ENCODE assay signal across 2 cellular contexts in the genomic region with DNA sequence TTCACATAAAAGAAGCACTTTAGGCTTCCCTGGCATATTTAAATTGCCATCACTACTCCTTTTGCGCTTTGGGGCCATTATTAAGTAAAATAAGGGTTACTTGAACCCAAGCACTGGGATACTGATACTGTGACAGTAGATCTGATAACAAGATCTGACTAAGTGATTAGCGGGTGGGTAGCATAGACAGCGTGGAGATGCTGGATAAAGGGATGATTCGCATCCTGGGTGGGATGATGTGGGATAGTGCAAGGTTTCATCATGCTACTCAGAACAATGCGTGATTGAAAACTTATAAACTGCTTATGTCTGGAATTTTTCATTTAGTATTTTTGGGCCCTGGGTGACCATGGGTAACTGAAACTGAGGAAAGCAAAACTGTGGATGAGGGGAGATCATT.
TF ChIP-seq lines count a peak whose summit lies in the region.

No MANE protein-coding gene starts in this region.

TF ChIP-seq in GM23338, 12 proteins besides CTCF, POLR2A, EP300 and RAD21:
- TF ChIP-seq, protein P1, sequence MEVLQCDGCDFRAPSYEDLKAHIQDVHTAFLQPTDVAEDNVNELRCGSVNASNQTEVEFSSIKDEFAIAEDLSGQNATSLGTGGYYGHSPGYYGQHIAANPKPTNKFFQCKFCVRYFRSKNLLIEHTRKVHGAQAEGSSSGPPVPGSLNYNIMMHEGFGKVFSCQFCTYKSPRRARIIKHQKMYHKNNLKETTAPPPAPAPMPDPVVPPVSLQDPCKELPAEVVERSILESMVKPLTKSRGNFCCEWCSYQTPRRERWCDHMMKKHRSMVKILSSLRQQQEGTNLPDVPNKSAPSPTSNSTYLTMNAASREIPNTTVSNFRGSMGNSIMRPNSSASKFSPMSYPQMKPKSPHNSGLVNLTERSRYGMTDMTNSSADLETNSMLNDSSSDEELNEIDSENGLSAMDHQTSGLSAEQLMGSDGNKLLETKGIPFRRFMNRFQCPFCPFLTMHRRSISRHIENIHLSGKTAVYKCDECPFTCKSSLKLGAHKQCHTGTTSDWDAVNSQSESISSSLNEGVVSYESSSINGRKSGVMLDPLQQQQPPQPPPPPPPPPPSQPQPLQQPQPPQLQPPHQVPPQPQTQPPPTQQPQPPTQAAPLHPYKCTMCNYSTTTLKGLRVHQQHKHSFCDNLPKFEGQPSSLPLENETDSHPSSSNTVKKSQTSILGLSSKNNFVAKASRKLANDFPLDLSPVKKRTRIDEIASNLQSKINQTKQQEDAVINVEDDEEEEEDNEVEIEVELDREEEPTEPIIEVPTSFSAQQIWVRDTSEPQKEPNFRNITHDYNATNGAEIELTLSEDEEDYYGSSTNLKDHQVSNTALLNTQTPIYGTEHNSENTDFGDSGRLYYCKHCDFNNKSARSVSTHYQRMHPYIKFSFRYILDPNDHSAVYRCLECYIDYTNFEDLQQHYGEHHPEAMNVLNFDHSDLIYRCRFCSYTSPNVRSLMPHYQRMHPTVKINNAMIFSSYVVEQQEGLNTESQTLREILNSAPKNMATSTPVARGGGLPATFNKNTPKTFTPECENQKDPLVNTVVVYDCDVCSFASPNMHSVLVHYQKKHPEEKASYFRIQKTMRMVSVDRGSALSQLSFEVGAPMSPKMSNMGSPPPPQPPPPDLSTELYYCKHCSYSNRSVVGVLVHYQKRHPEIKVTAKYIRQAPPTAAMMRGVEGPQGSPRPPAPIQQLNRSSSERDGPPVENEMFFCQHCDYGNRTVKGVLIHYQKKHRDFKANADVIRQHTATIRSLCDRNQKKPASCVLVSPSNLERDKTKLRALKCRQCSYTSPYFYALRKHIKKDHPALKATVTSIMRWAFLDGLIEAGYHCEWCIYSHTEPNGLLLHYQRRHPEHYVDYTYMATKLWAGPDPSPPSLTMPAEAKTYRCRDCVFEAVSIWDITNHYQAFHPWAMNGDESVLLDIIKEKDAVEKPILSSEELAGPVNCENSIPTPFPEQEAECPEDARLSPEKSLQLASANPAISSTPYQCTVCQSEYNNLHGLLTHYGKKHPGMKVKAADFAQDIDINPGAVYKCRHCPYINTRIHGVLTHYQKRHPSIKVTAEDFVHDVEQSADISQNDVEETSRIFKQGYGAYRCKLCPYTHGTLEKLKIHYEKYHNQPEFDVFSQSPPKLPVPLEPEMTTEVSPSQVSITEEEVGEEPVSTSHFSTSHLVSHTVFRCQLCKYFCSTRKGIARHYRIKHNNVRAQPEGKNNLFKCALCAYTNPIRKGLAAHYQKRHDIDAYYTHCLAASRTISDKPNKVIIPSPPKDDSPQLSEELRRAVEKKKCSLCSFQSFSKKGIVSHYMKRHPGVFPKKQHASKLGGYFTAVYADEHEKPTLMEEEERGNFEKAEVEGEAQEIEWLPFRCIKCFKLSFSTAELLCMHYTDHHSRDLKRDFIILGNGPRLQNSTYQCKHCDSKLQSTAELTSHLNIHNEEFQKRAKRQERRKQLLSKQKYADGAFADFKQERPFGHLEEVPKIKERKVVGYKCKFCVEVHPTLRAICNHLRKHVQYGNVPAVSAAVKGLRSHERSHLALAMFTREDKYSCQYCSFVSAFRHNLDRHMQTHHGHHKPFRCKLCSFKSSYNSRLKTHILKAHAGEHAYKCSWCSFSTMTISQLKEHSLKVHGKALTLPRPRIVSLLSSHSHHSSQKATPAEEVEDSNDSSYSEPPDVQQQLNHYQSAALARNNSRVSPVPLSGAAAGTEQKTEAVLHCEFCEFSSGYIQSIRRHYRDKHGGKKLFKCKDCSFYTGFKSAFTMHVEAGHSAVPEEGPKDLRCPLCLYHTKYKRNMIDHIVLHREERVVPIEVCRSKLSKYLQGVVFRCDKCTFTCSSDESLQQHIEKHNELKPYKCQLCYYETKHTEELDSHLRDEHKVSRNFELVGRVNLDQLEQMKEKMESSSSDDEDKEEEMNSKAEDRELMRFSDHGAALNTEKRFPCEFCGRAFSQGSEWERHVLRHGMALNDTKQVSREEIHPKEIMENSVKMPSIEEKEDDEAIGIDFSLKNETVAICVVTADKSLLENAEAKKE (CRISPR knock-in tag; IDR thresholded peaks at IDR 0.05), result no peak
- TF ChIP-seq ZNF114 (CRISPR knock-in tag; IDR thresholded peaks at IDR 0.05), result no peak
TF ChIP-seq in GM23338: peak in this region for 0.

TF ChIP-seq in SK-N-SH treated with all-trans-retinoic acid at 6 μM for 48 hours, 23 proteins besides CTCF, POLR2A, EP300 and RAD21 (continued from another document):
- TF ChIP-seq, protein P2, sequence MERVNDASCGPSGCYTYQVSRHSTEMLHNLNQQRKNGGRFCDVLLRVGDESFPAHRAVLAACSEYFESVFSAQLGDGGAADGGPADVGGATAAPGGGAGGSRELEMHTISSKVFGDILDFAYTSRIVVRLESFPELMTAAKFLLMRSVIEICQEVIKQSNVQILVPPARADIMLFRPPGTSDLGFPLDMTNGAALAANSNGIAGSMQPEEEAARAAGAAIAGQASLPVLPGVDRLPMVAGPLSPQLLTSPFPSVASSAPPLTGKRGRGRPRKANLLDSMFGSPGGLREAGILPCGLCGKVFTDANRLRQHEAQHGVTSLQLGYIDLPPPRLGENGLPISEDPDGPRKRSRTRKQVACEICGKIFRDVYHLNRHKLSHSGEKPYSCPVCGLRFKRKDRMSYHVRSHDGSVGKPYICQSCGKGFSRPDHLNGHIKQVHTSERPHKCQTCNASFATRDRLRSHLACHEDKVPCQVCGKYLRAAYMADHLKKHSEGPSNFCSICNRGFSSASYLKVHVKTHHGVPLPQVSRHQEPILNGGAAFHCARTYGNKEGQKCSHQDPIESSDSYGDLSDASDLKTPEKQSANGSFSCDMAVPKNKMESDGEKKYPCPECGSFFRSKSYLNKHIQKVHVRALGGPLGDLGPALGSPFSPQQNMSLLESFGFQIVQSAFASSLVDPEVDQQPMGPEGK (CRISPR knock-in tag; IDR thresholded peaks at IDR 0.05; ENCODE audit: borderline replicate concordance), result no peak
- TF ChIP-seq, protein P3, sequence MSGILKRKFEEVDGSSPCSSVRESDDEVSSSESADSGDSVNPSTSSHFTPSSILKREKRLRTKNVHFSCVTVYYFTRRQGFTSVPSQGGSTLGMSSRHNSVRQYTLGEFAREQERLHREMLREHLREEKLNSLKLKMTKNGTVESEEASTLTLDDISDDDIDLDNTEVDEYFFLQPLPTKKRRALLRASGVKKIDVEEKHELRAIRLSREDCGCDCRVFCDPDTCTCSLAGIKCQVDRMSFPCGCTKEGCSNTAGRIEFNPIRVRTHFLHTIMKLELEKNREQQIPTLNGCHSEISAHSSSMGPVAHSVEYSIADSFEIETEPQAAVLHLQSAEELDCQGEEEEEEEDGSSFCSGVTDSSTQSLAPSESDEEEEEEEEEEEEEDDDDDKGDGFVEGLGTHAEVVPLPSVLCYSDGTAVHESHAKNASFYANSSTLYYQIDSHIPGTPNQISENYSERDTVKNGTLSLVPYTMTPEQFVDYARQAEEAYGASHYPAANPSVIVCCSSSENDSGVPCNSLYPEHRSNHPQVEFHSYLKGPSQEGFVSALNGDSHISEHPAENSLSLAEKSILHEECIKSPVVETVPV (CRISPR knock-in tag; IDR thresholded peaks at IDR 0.05), result no peak
- TF ChIP-seq PPARA (CRISPR knock-in tag; IDR thresholded peaks at IDR 0.05; ENCODE audit: borderline replicate concordance) (no peak), TCF4 (CRISPR knock-in tag; IDR thresholded peaks at IDR 0.05; ENCODE audit: borderline replicate concordance) (no peak), TOX (CRISPR knock-in tag; IDR thresholded peaks at IDR 0.05; ENCODE audit: borderline replicate concordance) (no peak), GLIS3 (CRISPR knock-in tag; IDR thresholded peaks at IDR 0.05) (no peak)
